15 cellular contexts compared by ENCODE assay signal in the genomic region with DNA sequence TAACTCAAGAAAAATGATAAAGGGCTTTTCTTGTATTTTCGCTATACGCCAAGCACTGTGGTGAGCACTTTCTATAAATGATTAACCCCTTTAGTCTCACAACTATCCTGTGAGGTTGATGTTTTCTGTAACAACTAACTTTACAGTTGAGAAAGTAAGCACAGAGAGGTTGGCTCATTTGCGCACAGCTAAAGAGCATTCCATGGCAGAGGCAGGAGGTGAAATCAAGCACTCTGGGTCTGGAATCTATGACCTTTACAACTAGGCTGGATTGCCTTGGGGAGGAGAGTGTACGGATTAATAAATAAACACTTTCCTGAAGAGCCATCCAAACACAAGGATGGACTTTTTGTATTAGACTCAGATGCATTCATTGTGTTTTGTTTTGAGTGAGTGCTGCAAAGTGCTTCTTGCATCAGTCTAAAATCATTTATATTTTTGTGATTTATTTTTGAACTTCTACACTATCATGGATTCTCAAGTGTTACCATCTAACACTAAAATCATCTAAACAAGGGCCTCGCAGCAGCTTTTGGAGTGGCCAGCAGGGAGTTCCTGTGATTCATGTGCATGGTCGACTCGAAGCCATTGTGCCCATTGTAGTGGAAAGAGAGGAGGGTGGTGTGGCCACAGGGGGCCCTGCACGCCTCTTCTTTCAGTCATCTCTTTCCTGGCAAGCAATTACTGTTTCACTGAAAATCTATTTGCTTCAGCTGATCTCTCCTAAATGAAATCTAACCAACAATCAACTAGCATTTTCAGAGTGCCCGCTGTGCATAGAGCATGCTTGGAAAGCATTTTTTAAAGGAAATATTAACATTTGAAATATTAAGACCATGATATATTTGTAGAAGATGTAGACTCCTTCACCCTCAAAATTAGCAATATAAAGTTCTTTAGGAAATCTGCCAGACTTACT.
DNase-seq lines count a peak whose midpoint lies in the region; TF ChIP-seq lines count a peak whose summit lies in the region.
"Had no signal": no experiment of that assay in that cellular context is flagged by ENCODE, and none has a peak within 500 bp of the region (broad histone marks: within the 10 kb centered on the region; RNA-seq: fewer than 3 reads in every experiment).

No MANE protein-coding gene starts in this region.

- peaks cover 12% of the 10 kb centered on the region for H3F3A ChIP-seq in smooth muscle cell (ENCODE audit: low read depth)

- 38% methylated on average over 9 of the region's 9 CpGs for WGBS in smooth muscle cell (ENCODE audit: low lambda C conversion rate)

- H3K36me3 ChIP-seq in smooth muscle cell (ENCODE audit: low read depth), result no peaks in the 10 kb centered on the region

- peak overlapping the region; percentile 19 for H3K9ac ChIP-seq in smooth muscle cell (ENCODE audit: low read depth)
- H3K9ac ChIP-seq: GM23248 had no signal

- H3K4me3 ChIP-seq in smooth muscle cell, result peak overlapping the region; percentile 3
- H3K4me3 ChIP-seq: GM23248 had no signal

- peaks cover 30% of the 10 kb centered on the region for H3K4me1 ChIP-seq in smooth muscle cell (ENCODE audit: low read depth)

- no peak for TF ChIP-seq CTCF in smooth muscle cell (IDR thresholded peaks at IDR 0.05; ENCODE audit: borderline replicate concordance, insufficient read depth, poor library complexity, severe bottlenecking)

- no peaks in the 10 kb centered on the region for H3K79me2 ChIP-seq in smooth muscle cell (ENCODE audit: low read depth)

- H3K27ac ChIP-seq in smooth muscle cell (ENCODE audit: low read depth), result peak overlapping the region; percentile 79
- H3K27ac ChIP-seq: GM23248, HL-60, RWPE1 had no signal

- peak overlapping the region; percentile 75 for H2AFZ ChIP-seq in smooth muscle cell (ENCODE audit: low read depth)
- H2AFZ ChIP-seq: GM23248 had no signal

- DNase-seq in HK-2 (ENCODE audit: unreplicated experiment) (peak; percentile 67), NCI-H774 (lab: John Stamatoyannopoulos, UW) (peak; percentile 19), iPS DF 19.7 (ENCODE audit: low read depth, low spot score) (peak; percentile 90), smooth muscle cell (lab: John Stamatoyannopoulos, UW; ENCODE audit: unreplicated experiment) (no peak), NCI-H1105 treated with DMSO at 0.1 percent for 48 hours (lab: John Stamatoyannopoulos, UW) (no peak), 8988T (no peak)
- DNase-seq in activated T-cell treated with anti-CD3 and anti-CD28 coated beads, Interleukin-2, amount 50 U/mL, for 48 hours, result no peak
- DNase-seq: anterior cingulate cortex; GM23248; left cardiac atrium; naive B cell; NCI-H226; stimulated activated naive CD8-positive, alpha-beta T cell treated with anti-CD3 and anti-CD28 coated beads, Interleukin-15, amount 100 ng/mL, for 72 hours had no signal

- no peaks in the 10 kb centered on the region for H3K9me3 ChIP-seq in smooth muscle cell (replicated peaks; ENCODE audit: low read depth)

- peak overlapping the region; percentile 76 for H3K4me2 ChIP-seq in smooth muscle cell

- H3K27me3 ChIP-seq in smooth muscle cell (ENCODE audit: low read depth), result no peaks in the 10 kb centered on the region

- no peaks in the 10 kb centered on the region for H4K20me1 ChIP-seq in smooth muscle cell (ENCODE audit: low read depth)

Comparison
In these comparisons a context has a peak if more than half of its experiments do, and no peak if none do; other contexts are left out.
1. DNase-seq: peak in HK-2 (single experiment), NCI-H774 (single experiment) and iPS DF 19.7 (single experiment); none in smooth muscle cell (single experiment), NCI-H1105 treated with DMSO at 0.1 percent for 48 hours (single experiment), activated T-cell treated with anti-CD3 and anti-CD28 coated beads, Interleukin-2, amount 50 U/mL, for 48 hours (0 of 2) and 8988T (single experiment).